ENCODE assay signal across 8 cellular contexts in the genomic region with DNA sequence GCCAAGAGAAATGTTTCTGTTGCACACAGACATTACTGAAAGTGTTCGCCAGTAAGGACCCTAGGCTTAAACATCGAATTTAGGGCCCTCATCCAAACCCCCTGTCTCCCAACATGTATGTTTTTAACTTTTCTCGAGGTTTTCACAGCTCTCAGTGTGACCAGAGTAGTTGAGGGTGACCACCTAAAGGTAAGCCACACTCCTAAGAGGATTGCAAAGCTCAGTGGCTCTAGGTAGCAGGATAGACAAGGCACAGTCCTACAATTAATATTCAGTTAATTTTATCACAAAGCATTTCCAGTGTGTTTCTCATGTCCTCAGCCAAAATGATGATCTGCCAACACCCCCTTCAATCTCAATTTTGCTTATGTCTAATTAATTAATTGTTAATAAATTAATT. TPM values are rescaled to one million over a fixed set of nuclear protein-coding genes. Genes with fewer than 3 reads are reported as not detected.
DNase-seq lines count a peak whose midpoint lies in the region; ATAC-seq, FAIRE-seq and TF ChIP-seq lines count a peak whose summit lies in the region.

No MANE protein-coding gene starts in this region.

- TF ChIP-seq POLR2A in breast epithelium (IDR thresholded peaks at IDR 0.05) (no peak), GM18505 (IDR thresholded peaks at IDR 0.05; ENCODE audit: borderline replicate concordance, extremely low read depth, insufficient read depth, insufficient read length) (no peak)

- H3K36me3 ChIP-seq in A673 (ENCODE audit: insufficient read depth, low read length, poor library complexity, severe bottlenecking) (no peaks in the 10 kb centered on the region), breast epithelium (no peaks in the 10 kb centered on the region)

- H3K4me3 ChIP-seq in A673 (ENCODE audit: low read depth, low read length, poor library complexity, severe bottlenecking) (peak overlapping the region; percentile 64), breast epithelium (peak overlapping the region; percentile 62 to 76 (median 66)), mononuclear cell (ENCODE audit: low read length) (peak overlapping the region; percentile 63)

- no TSS peak for BruUV-seq in A673 (replicated peaks; lab: Mats Ljungman, UMichigan)

- POLR2A ChIA-PET in A673 (lab: Charles Lee; ENCODE audit: low non-redundant PET): interaction anchor here (1.0 kb wide), 1 partner anchor 160 kb away, joined by 3 read pairs; the partner anchor contains the start of gene RWDD3

- peaks cover 17% of the 10 kb centered on the region for H3K27me3 ChIP-seq in A673 (replicated peaks; ENCODE audit: insufficient read depth, low read depth, low read length, poor library complexity)
- H3K27me3 ChIP-seq in breast epithelium: no peaks in the 10 kb centered on the region
- H3K27me3 ChIP-seq in mononuclear cell (ENCODE audit: insufficient read depth, low read length): peaks cover under 1% of the 10 kb centered on the region

- FAIRE-seq in GM19239 (lab: Jason Lieb, UNC): no peak

- intact Hi-C loops in A673 (cut with micrococcal nuclease; ENCODE audit: unreplicated experiment): no loop called here
- intact Hi-C loops in breast epithelium (cut with DNase I; ENCODE audit: low total_unique reads): no loop called here

- H3K4me1 ChIP-seq in A673 (ENCODE audit: insufficient read depth, low read length, poor library complexity, severe bottlenecking) (no peaks in the 10 kb centered on the region), breast epithelium (no peaks in the 10 kb centered on the region), mononuclear cell (ENCODE audit: insufficient read depth, low read length) (peaks cover 15% of the 10 kb centered on the region)

- no peak for DNase-seq in A673 (ENCODE audit: low spot score)
- no peak for DNase-seq in breast epithelium (ENCODE audit: low spot score in 2 of 2)
- no peak for DNase-seq in GM19239 (ENCODE audit: insufficient read length, low spot score)

- CTCF ChIA-PET in A673 (lab: Charles Lee): interaction anchor here (0.7 to 1.5 kb wide), 4 partner anchors 30 to 161 kb away, joined by 3 to 15 read pairs (median 4); partner anchors contain the start of gene RWDD3

- H3K9me3 ChIP-seq in A673 (ENCODE audit: low read depth, low read length, poor library complexity, severe bottlenecking) (no peaks in the 10 kb centered on the region), breast epithelium (no peaks in the 10 kb centered on the region), mononuclear cell (ENCODE audit: low read depth, low read length) (no peaks in the 10 kb centered on the region)

- ATAC-seq in HG02938 (IDR thresholded peaks at IDR 0.05; ENCODE audit: unreplicated experiment): peak; percentile 0
- no peak for ATAC-seq in HG02981 (IDR thresholded peaks at IDR 0.05; ENCODE audit: unreplicated experiment)
- no peak for ATAC-seq in GM18505 (IDR thresholded peaks at IDR 0.05; ENCODE audit: unreplicated experiment)
- no peak for ATAC-seq in GM21825 (IDR thresholded peaks at IDR 0.05; ENCODE audit: unreplicated experiment)

- H3K27ac ChIP-seq in A673 (ENCODE audit: low read depth, low read length, poor library complexity, severe bottlenecking) (peak overlapping the region; percentile 91), breast epithelium (peak overlapping the region; percentile 89 to 93)

- TF ChIP-seq CTCF in A673 (conservative IDR thresholded peaks at IDR 0.05; ENCODE audit: low read depth, low read length): no peak
- TF ChIP-seq CTCF in breast epithelium (IDR thresholded peaks at IDR 0.05): no peak

RNA-seq across cellular contexts. Expression of gene ALG14, which starts 0.7 kb away (rescaled TPM):
- 6.4 and 11.3 TPM in 2 replicates for total RNA-seq in A673 (2021)
- total RNA-seq in breast epithelium: 1 to 10 TPM; 1.2 to 1.6 (median 1.4) TPM
- total RNA-seq in mononuclear cell: 0.21 TPM

RNA-seq across cellular contexts. Expression of gene TLCD4, which starts 43.7 kb away (rescaled TPM):
- 0.11 TPM in 1 of 2 replicates, not detected in the other for total RNA-seq in A673 (2021)
- total RNA-seq in breast epithelium: 10 to 100 TPM in 1 of 3 donors, 1 to 10 TPM in 2; 5.9 to 22.4 (median 6.9) TPM
- total RNA-seq in mononuclear cell: 0.21 TPM
